Comparison of ENCODE assay signal across 9 cellular contexts in the genomic region with DNA sequence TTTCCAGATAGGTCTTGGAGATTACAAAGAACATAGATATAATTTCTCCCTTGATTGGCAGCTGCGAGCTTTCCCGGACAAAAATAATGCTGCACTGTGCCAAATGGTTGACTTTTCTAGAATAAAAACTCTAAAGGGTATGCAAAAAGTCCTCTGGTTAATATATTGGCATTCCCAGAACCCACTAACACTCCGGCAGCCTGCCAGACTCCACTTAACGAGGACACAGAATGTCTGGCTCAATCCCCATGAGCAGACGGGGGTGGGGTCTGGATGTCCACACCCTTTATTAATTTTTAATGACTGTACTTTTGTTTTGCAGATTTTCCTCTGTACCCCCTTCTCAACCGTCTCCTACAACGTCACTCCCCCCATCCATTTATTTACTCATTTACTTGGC. TPM values are rescaled to one million over a fixed set of nuclear protein-coding genes. Genes with fewer than 3 reads are reported as not detected.
DNase-seq lines count a peak whose midpoint lies in the region; ATAC-seq and TF ChIP-seq lines count a peak whose summit lies in the region.
"Had no signal": no experiment of that assay in that cellular context is flagged by ENCODE, and none has a peak within 500 bp of the region (broad histone marks: within the 10 kb centered on the region; RNA-seq: fewer than 3 reads in every experiment).

No MANE protein-coding gene starts in this region.

- H3K4me2 ChIP-seq in PC-3 (ENCODE audit: low read length), result no peak overlapping the region

- no peaks in the 10 kb centered on the region for H3K9me2 ChIP-seq in PC-3 (replicated peaks; ENCODE audit: low read length)

- H3K9me3 ChIP-seq in muscle layer of duodenum (ENCODE audit: control insufficient read depth in 1 of 2, low read length in 2 of 2) (no peaks in the 10 kb centered on the region), PC-3 (ENCODE audit: low read length) (no peaks in the 10 kb centered on the region)

- POLR2A ChIA-PET in PC-3 (lab: Charles Lee; ENCODE audit: unreplicated experiment), result no interaction called here

- BruUV-seq in PC-3 (replicated peaks; lab: Mats Ljungman, UMichigan), result no TSS peak

- H3K4me3 ChIP-seq in AG10803 (ENCODE audit: low read length) (no peak overlapping the region; the same call in 1 of the 2 replicates), dorsolateral prefrontal cortex (peak overlapping the region in 50 of 59 donors; percentile 3 to 92 (median 36)), muscle layer of duodenum (ENCODE audit: low read depth in 1 of 2, low read length in 2 of 2) (peak overlapping the region; percentile 1 to 18), PC-3 (ENCODE audit: low read length) (no peak overlapping the region)

- H3K36me3 ChIP-seq in muscle layer of duodenum (ENCODE audit: control insufficient read depth in 1 of 2, insufficient read depth in 2 of 2, low read length in 2 of 2) (no peaks in the 10 kb centered on the region), PC-3 (ENCODE audit: low read depth, low read length) (no peaks in the 10 kb centered on the region)

- H3K27ac ChIP-seq in dorsolateral prefrontal cortex (peak overlapping the region in 42 of 59 donors; percentile 9 to 89 (median 64)), muscle layer of duodenum (ENCODE audit: low read length) (peak overlapping the region; percentile 58), PC-3 (ENCODE audit: low read length) (no peak overlapping the region)

- no peak for ATAC-seq in PC-3

- TF ChIP-seq CTCF in AG10803 (conservative IDR thresholded peaks at IDR 0.05; ENCODE audit: low read length) (no peak), dorsolateral prefrontal cortex (IDR thresholded peaks at IDR 0.05 in 54 of 56, conservative IDR thresholded peaks at IDR 0.05 in 2 of 56; ENCODE audit: low read depth in 1 of 56, partially characterized antibody in 56 of 56) (no peak), PC-3 (conservative IDR thresholded peaks at IDR 0.05; ENCODE audit: low read depth, low read length) (no peak)

- H3K79me2 ChIP-seq in PC-3 (ENCODE audit: low read length), result no peaks in the 10 kb centered on the region

- peaks cover 4% of the 10 kb centered on the region; the same call in 1 of the 2 replicates for H4K20me1 ChIP-seq in PC-3 (ENCODE audit: low read length)

- DNase-seq in AG10803 (ENCODE audit: low read depth) (peak; percentile 55), NCI-H2029 treated with DMSO at 0.1 percent for 48 hours (lab: John Stamatoyannopoulos, UW) (peak; percentile 56), dorsolateral prefrontal cortex (peak in 1 of 10 donors; percentile 51), mesenteric fat pad (ENCODE audit: low spot score) (no peak), HCEC 1CT (no peak), PC-3 (no peak)
- DNase-seq in stimulated activated CD4-positive, alpha-beta T cell treated with anti-CD3 and anti-CD28 coated beads, Interleukin-4, amount 100 ng/mL, for 1 hour, result no peak
- DNase-seq: immature natural killer cell had no signal

- CTCF ChIA-PET in PC-3 (lab: Charles Lee), result no interaction called here

- H3K4me1 ChIP-seq in muscle layer of duodenum (ENCODE audit: control insufficient read depth in 1 of 2, insufficient read depth in 2 of 2, low read length in 2 of 2), result peaks cover 34 to 54% of the 10 kb centered on the region in 2 donors
- H3K4me1 ChIP-seq in PC-3 (ENCODE audit: insufficient read depth, low read length), result no peaks in the 10 kb centered on the region

- no peak overlapping the region for H3K9ac ChIP-seq in PC-3 (ENCODE audit: low read length)

- no peaks in the 10 kb centered on the region for H3F3A ChIP-seq in PC-3 (ENCODE audit: low read length, unreplicated experiment)

- H3K27me3 ChIP-seq in dorsolateral prefrontal cortex, result no peaks in the 10 kb centered on the region
- H3K27me3 ChIP-seq in muscle layer of duodenum (ENCODE audit: low read depth, low read length), result no peaks in the 10 kb centered on the region
- peaks cover 78% of the 10 kb centered on the region for H3K27me3 ChIP-seq in PC-3 (ENCODE audit: low read length)

- no peak overlapping the region for H2AFZ ChIP-seq in PC-3 (ENCODE audit: low read length)

- intact Hi-C loops in dorsolateral prefrontal cortex (cut with DNase I) (loop anchor here in 1 of 2 donors (2.0 to 5.0 kb wide), 4 partner anchors 40 to 505 kb away; a partner anchor contains a TSS), PC-3 (cut with micrococcal nuclease) (loop anchor here (10.0 kb wide), 1 partner anchor 413 kb away; no protein-coding TSS in a partner anchor)

RNA-seq across cellular contexts. Expression of a gene that starts 3.3 kb away (rescaled TPM):
- total RNA-seq in dorsolateral prefrontal cortex (100 to 1,000 TPM in 75 of 120 experiments, 10 to 100 TPM in 45; 71.8 to 184 (median 104) TPM), mesenteric fat pad (39.6 TPM), PC-3 (2014; rRNA removed) (not detected in 2 replicates)

Comparison
In these comparisons a context has a peak if more than half of its experiments do, and no peak if none do; other contexts are left out.
1. DNase-seq: peak in AG10803 (single experiment) and NCI-H2029 treated with DMSO at 0.1 percent for 48 hours (single experiment); none in mesenteric fat pad (single experiment), HCEC 1CT (single experiment), PC-3 (single experiment) and stimulated activated CD4-positive, alpha-beta T cell treated with anti-CD3 and anti-CD28 coated beads, Interleukin-4, amount 100 ng/mL, for 1 hour (single experiment).
2. H3K4me3 ChIP-seq: peak in dorsolateral prefrontal cortex (50 of 59) and muscle layer of duodenum (2 of 2); none in AG10803 (single experiment) and PC-3 (single experiment).
3. RNA of a gene that starts 3.3 kb away (total RNA-seq): 71.8 to 184 TPM in dorsolateral prefrontal cortex and 39.6 TPM in mesenteric fat pad (single experiment); not detected in PC-3; every median in the first group is over 10 times any median in the second.